ENCODE assay signal across 1 cellular context in the genomic region with DNA sequence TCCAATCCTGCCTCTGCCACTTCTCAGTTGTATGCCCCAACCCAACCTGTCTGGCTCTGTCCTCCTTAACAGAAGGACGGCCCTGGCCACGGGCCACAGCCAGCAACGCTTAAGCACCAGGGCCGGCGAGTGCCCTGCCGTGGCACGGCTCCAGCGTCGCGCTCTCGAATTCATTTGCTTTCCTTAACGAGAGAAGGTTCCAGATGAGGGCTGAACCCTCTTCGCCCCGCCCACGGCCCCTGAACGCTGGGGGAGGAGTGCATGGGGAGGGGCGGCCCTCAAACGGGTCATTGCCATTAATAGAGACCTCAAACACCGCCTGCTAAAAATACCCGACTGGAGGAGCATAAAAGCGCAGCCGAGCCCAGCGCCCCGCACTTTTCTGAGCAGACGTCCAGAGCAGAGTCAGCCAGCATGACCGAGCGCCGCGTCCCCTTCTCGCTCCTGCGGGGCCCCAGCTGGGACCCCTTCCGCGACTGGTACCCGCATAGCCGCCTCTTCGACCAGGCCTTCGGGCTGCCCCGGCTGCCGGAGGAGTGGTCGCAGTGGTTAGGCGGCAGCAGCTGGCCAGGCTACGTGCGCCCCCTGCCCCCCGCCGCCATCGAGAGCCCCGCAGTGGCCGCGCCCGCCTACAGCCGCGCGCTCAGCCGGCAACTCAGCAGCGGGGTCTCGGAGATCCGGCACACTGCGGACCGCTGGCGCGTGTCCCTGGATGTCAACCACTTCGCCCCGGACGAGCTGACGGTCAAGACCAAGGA.
TF ChIP-seq lines count a peak whose summit lies in the region.

HSPB1 (plus strand) TSS at position 375 of the 758 bp plus-strand sequence; CDS start at position 415, 40 bp downstream.

TF ChIP-seq in HepG2, 621 proteins besides CTCF, POLR2A, EP300 and RAD21 (continued from another document and continues in another):
- TF ChIP-seq UBTF (CRISPR knock-in tag; IDR thresholded peaks at IDR 0.05) (peak; percentile 89), CCDC6 (CRISPR knock-in tag; IDR thresholded peaks at IDR 0.05) (peak; percentile 33), MAZ (IDR thresholded peaks at IDR 0.05; ENCODE audit: borderline replicate concordance, low read depth, low read length) (no peak), MAZ (CRISPR knock-in tag; IDR thresholded peaks at IDR 0.05; ENCODE audit: low read depth) (peak; percentile 6; the same call in 1 of the 2 replicates), ZNF263 (CRISPR knock-in tag; IDR thresholded peaks at IDR 0.05) (0 out of 2 replicates have a peak, but pooled peaks have one; percentile 9), MTA1 (CRISPR knock-in tag; IDR thresholded peaks at IDR 0.05; ENCODE audit: borderline replicate concordance) (peak; percentile 56; the same call in 1 of the 2 replicates), RELA (CRISPR knock-in tag; IDR thresholded peaks at IDR 0.05) (0 out of 2 replicates have a peak, but pooled peaks have one; percentile 4), TAF1 (CRISPR knock-in tag; IDR thresholded peaks at IDR 0.05) (peak; percentile 56; the same call in 1 of the 2 replicates), TFDP1 (CRISPR knock-in tag; IDR thresholded peaks at IDR 0.05; ENCODE audit: borderline replicate concordance) (peak; percentile 91), PAWR (CRISPR knock-in tag; IDR thresholded peaks at IDR 0.05; ENCODE audit: borderline replicate concordance) (no peak), NFKBIZ (CRISPR knock-in tag; IDR thresholded peaks at IDR 0.05) (peak; percentile 55; the same call in 1 of the 2 replicates), HBP1 (CRISPR knock-in tag; IDR thresholded peaks at IDR 0.05; ENCODE audit: low read depth) (no peak; the same call in 1 of the 2 replicates), PHF21A (CRISPR knock-in tag; IDR thresholded peaks at IDR 0.05) (peak; percentile 72; the same call in 1 of the 2 replicates), AHR (CRISPR knock-in tag; IDR thresholded peaks at IDR 0.05) (no peak), NFE2L2 (IDR thresholded peaks at IDR 0.05; ENCODE audit: low read length) (no peak), MYPOP (CRISPR knock-in tag; IDR thresholded peaks at IDR 0.05) (peak; percentile 70), ZNF501 (CRISPR knock-in tag; IDR thresholded peaks at IDR 0.05) (peak; percentile 56), ZNF598 (CRISPR knock-in tag; IDR thresholded peaks at IDR 0.05; ENCODE audit: borderline replicate concordance) (peak; percentile 45; the same call in 1 of the 2 replicates), THAP9 (CRISPR knock-in tag; IDR thresholded peaks at IDR 0.05; ENCODE audit: borderline replicate concordance) (peak; percentile 64; the same call in 1 of the 2 replicates)
- TF ChIP-seq, protein P1, sequence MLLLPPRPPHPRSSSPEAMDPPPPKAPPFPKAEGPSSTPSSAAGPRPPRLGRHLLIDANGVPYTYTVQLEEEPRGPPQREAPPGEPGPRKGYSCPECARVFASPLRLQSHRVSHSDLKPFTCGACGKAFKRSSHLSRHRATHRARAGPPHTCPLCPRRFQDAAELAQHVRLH (CRISPR knock-in tag; IDR thresholded peaks at IDR 0.05; ENCODE audit: borderline replicate concordance, low read depth), result peak; percentile 13; the same call in 1 of the 2 replicates
- TF ChIP-seq, protein P2, sequence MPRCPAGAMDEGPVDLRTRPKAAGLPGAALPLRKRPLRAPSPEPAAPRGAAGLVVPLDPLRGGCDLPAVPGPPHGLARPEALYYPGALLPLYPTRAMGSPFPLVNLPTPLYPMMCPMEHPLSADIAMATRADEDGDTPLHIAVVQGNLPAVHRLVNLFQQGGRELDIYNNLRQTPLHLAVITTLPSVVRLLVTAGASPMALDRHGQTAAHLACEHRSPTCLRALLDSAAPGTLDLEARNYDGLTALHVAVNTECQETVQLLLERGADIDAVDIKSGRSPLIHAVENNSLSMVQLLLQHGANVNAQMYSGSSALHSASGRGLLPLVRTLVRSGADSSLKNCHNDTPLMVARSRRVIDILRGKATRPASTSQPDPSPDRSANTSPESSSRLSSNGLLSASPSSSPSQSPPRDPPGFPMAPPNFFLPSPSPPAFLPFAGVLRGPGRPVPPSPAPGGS (CRISPR knock-in tag; IDR thresholded peaks at IDR 0.05), result no peak
- TF ChIP-seq, protein P3, sequence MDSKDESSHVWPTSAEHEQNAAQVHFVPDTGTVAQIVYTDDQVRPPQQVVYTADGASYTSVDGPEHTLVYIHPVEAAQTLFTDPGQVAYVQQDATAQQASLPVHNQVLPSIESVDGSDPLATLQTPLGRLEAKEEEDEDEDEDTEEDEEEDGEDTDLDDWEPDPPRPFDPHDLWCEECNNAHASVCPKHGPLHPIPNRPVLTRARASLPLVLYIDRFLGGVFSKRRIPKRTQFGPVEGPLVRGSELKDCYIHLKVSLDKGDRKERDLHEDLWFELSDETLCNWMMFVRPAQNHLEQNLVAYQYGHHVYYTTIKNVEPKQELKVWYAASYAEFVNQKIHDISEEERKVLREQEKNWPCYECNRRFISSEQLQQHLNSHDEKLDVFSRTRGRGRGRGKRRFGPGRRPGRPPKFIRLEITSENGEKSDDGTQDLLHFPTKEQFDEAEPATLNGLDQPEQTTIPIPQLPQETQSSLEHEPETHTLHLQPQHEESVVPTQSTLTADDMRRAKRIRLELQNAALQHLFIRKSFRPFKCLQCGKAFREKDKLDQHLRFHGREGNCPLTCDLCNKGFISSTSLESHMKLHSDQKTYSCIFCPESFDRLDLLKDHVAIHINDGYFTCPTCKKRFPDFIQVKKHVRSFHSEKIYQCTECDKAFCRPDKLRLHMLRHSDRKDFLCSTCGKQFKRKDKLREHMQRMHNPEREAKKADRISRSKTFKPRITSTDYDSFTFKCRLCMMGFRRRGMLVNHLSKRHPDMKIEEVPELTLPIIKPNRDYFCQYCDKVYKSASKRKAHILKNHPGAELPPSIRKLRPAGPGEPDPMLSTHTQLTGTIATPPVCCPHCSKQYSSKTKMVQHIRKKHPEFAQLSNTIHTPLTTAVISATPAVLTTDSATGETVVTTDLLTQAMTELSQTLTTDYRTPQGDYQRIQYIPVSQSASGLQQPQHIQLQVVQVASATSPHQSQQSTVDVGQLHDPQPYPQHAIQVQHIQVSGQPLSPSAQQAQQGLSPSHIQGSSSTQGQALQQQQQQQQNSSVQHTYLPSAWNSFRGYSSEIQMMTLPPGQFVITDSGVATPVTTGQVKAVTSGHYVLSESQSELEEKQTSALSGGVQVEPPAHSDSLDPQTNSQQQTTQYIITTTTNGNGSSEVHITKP (CRISPR knock-in tag; IDR thresholded peaks at IDR 0.05; ENCODE audit: low read depth), result peak; percentile 75
- TF ChIP-seq, protein P4, sequence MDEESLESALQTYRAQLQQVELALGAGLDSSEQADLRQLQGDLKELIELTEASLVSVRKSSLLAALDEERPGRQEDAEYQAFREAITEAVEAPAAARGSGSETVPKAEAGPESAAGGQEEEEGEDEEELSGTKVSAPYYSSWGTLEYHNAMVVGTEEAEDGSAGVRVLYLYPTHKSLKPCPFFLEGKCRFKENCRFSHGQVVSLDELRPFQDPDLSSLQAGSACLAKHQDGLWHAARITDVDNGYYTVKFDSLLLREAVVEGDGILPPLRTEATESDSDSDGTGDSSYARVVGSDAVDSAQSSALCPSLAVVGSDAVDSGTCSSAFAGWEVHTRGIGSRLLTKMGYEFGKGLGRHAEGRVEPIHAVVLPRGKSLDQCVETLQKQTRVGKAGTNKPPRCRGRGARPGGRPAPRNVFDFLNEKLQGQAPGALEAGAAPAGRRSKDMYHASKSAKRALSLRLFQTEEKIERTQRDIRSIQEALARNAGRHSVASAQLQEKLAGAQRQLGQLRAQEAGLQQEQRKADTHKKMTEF (CRISPR knock-in tag; IDR thresholded peaks at IDR 0.05), result peak; percentile 79
- TF ChIP-seq, protein P5, sequence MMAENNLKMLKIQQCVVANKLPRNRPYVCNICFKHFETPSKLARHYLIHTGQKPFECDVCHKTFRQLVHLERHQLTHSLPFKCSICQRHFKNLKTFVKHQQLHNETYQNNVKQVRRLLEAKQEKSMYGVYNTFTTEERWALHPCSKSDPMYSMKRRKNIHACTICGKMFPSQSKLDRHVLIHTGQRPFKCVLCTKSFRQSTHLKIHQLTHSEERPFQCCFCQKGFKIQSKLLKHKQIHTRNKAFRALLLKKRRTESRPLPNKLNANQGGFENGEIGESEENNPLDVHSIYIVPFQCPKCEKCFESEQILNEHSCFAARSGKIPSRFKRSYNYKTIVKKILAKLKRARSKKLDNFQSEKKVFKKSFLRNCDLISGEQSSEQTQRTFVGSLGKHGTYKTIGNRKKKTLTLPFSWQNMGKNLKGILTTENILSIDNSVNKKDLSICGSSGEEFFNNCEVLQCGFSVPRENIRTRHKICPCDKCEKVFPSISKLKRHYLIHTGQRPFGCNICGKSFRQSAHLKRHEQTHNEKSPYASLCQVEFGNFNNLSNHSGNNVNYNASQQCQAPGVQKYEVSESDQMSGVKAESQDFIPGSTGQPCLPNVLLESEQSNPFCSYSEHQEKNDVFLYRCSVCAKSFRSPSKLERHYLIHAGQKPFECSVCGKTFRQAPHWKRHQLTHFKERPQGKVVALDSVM (CRISPR knock-in tag; IDR thresholded peaks at IDR 0.05), result no peak
- TF ChIP-seq, protein P6, sequence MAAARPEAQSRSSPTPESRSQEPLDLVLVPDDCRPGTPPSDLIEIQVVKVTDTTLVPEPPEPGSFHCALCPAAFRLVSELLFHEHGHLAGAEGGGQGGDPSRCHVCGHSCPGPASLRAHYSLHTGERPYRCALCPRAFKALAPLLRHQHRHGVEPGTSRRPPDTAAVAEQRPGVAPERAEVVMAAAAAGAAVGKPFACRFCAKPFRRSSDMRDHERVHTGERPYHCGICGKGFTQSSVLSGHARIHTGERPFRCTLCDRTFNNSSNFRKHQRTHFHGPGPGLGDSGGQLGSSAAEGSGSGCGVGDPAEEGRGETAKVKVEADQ (CRISPR knock-in tag; IDR thresholded peaks at IDR 0.05; ENCODE audit: borderline replicate concordance), result peak; percentile 42; the same call in 1 of the 2 replicates
- TF ChIP-seq, protein P7, sequence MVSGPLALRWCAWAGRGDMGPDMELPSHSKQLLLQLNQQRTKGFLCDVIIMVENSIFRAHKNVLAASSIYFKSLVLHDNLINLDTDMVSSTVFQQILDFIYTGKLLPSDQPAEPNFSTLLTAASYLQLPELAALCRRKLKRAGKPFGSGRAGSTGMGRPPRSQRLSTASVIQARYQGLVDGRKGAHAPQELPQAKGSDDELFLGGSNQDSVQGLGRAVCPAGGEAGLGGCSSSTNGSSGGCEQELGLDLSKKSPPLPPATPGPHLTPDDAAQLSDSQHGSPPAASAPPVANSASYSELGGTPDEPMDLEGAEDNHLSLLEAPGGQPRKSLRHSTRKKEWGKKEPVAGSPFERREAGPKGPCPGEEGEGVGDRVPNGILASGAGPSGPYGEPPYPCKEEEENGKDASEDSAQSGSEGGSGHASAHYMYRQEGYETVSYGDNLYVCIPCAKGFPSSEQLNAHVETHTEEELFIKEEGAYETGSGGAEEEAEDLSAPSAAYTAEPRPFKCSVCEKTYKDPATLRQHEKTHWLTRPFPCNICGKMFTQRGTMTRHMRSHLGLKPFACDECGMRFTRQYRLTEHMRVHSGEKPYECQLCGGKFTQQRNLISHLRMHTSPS (CRISPR knock-in tag; IDR thresholded peaks at IDR 0.05; ENCODE audit: low read depth), result peak; percentile 41; the same call in 1 of the 2 replicates
